ENCODE assay signal across 28 cellular contexts in the genomic region with DNA sequence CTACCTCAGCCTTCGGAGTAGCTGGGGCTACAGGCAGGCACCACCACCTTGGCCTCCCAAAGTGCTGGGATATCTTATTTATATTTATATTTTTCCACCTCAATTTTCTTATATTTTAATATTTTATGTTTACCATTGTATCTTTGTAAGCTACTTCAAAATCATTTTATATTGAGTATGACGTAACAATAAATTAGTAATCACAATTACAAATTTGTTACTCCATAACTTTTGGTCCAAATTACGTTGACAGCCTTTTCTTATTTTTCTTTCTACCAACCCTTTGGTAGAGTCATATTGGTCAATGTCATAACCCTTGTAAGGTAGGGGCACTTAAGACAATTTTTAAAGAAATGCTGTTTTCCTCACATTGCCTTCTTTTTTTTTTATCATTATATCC.
"Had no signal": no experiment of that assay in that cellular context is flagged by ENCODE, and none has a peak within 500 bp of the region (broad histone marks: within the 10 kb centered on the region; RNA-seq: fewer than 3 reads in every experiment).

No MANE protein-coding gene starts in this region.

- H3K27me3 ChIP-seq: colonic mucosa, dorsolateral prefrontal cortex, esophagus muscularis mucosa, esophagus squamous epithelium, foreskin keratinocyte, gastrocnemius medialis, gastroesophageal sphincter, heart right ventricle had no signal

- H3K27ac ChIP-seq: colonic mucosa, coronary artery, dorsolateral prefrontal cortex, epithelial cell of prostate, esophagus muscularis mucosa, esophagus squamous epithelium, foreskin keratinocyte, gastrocnemius medialis, gastroesophageal sphincter, heart left ventricle, heart right ventricle had no signal

- H3K9me3 ChIP-seq: colonic mucosa, esophagus muscularis mucosa, esophagus squamous epithelium, gastrocnemius medialis, gastroesophageal sphincter, heart left ventricle, heart right ventricle had no signal

- H3K4me1 ChIP-seq: colonic mucosa, esophagus muscularis mucosa, esophagus squamous epithelium, gastrocnemius medialis, gastroesophageal sphincter, heart left ventricle, heart right ventricle had no signal

- H3K36me3 ChIP-seq: colonic mucosa, esophagus muscularis mucosa, esophagus squamous epithelium, gastrocnemius medialis, gastroesophageal sphincter, heart left ventricle, heart right ventricle had no signal

- FAIRE-seq: colon, endometrium, endothelial cell of umbilical vein, frontal cortex had no signal

- H3K4me3 ChIP-seq: colonic mucosa, coronary artery, dorsolateral prefrontal cortex, esophagus muscularis mucosa, esophagus squamous epithelium, gastrocnemius medialis, gastroesophageal sphincter, heart left ventricle, heart right ventricle had no signal

- ATAC-seq: effector memory CD8-positive, alpha-beta T cell; esophagus mucosa; foreskin keratinocyte; gastrocnemius medialis; gastroesophageal sphincter; heart left ventricle; heart right ventricle had no signal

- DNase-seq: colonic mucosa; cortex of kidney; dermis blood vessel endothelial cell; dorsolateral prefrontal cortex; effector CD4-positive, alpha-beta T cell; effector CD8-positive, alpha-beta T cell; effector memory CD4-positive, alpha-beta T cell; effector memory CD8-positive, alpha-beta T cell; endodermal cell; erythroblast; esophagus squamous epithelium; foreskin fibroblast; foreskin keratinocyte; foreskin melanocyte; gastrocnemius medialis; glutamatergic neuron; head of caudate nucleus; heart left ventricle; heart right ventricle had no signal
